9 cellular contexts compared by ENCODE assay signal in genomic region chr6:117270121-117270959, GRCh38. TPM values are rescaled to one million over a fixed set of nuclear protein-coding genes. Genes with fewer than 3 reads are reported as not detected.
DNase-seq lines count a peak whose midpoint lies in the region; ATAC-seq lines count a peak whose summit lies in the region.
"Had no signal": no experiment of that assay in that cellular context is flagged by ENCODE, and none has a peak within 500 bp of the region (broad histone marks: within the 10 kb centered on the region; RNA-seq: fewer than 3 reads in every experiment).

No MANE protein-coding gene starts in this region.

- no peaks in the 10 kb centered on the region for H3K36me3 Mint-ChIP-seq in immature natural killer cell

- H3K27me3 Mint-ChIP-seq in immature natural killer cell (ENCODE audit: low read depth in 3 of 3), result peaks cover 20 to 52% (median 36%) of the 10 kb centered on the region in 3 donors

- no peak overlapping the region for H3K9ac ChIP-seq in HUES6 (ENCODE audit: low read length)
- no peak overlapping the region for H3K9ac ChIP-seq in adipocyte (ENCODE audit: low read length)
- no peak overlapping the region for H3K9ac ChIP-seq in iPS-20b (ENCODE audit: low read depth, low read length)
- peak overlapping the region; percentile 74 to 96 (median 80) for H3K9ac ChIP-seq in skeletal muscle tissue (ENCODE audit: low read depth in 1 of 3, low read length in 3 of 3)

- H3K36me3 ChIP-seq in HUES6 (ENCODE audit: control insufficient read depth, insufficient read depth, low read length) (no peaks in the 10 kb centered on the region), adipocyte (ENCODE audit: control insufficient read depth, insufficient read depth, low read length, severe bottlenecking) (no peaks in the 10 kb centered on the region), iPS-20b (ENCODE audit: insufficient read depth, low read depth, low read length) (no peaks in the 10 kb centered on the region), skeletal muscle tissue (ENCODE audit: control insufficient read depth in 3 of 3, insufficient read depth in 3 of 3, low read length in 3 of 3) (peaks cover 0 to 2% (median 2%) of the 10 kb centered on the region in 3 donors)

- H3K4me3 ChIP-seq in HUES6 (ENCODE audit: low read depth, low read length) (peak overlapping the region; percentile 62), adipocyte (ENCODE audit: low read length) (peak overlapping the region; percentile 39), iPS-20b (ENCODE audit: low read length) (peak overlapping the region; percentile 64), skeletal muscle tissue (ENCODE audit: low read length in 3 of 3) (peak overlapping the region; percentile 48 to 93 (median 63))

- no peaks in the 10 kb centered on the region for H3K9me3 ChIP-seq in HUES6 (ENCODE audit: control insufficient read depth, insufficient read depth, low read depth, low read length)
- peaks cover 4% of the 10 kb centered on the region for H3K9me3 ChIP-seq in adipocyte (ENCODE audit: control insufficient read depth, low read length)
- H3K9me3 ChIP-seq in iPS-20b (ENCODE audit: insufficient read depth, low read depth, low read length), result no peaks in the 10 kb centered on the region; the same call in 1 of the 2 replicates
- H3K9me3 ChIP-seq in skeletal muscle tissue (ENCODE audit: control insufficient read depth in 3 of 3, low read length in 3 of 3), result no peaks in the 10 kb centered on the region

- no peaks in the 10 kb centered on the region for H3K4me1 Mint-ChIP-seq in immature natural killer cell

- peaks cover 100% of the 10 kb centered on the region for H3K27me3 ChIP-seq in HUES6 (ENCODE audit: control insufficient read depth, insufficient read depth, low read length)
- peaks cover 93% of the 10 kb centered on the region for H3K27me3 ChIP-seq in adipocyte (replicated peaks; ENCODE audit: control insufficient read depth, insufficient read depth, low read length)
- H3K27me3 ChIP-seq in iPS-20b (ENCODE audit: insufficient read depth, low read length), result peaks cover 100% of the 10 kb centered on the region
- peaks cover 2 to 36% (median 7%) of the 10 kb centered on the region in 3 donors for H3K27me3 ChIP-seq in skeletal muscle tissue (ENCODE audit: control insufficient read depth in 3 of 3, insufficient read depth in 3 of 3, low read length in 3 of 3)

- no peak overlapping the region for H3K27ac ChIP-seq in HUES6 (ENCODE audit: low read depth, low read length)
- no peak overlapping the region for H3K27ac ChIP-seq in iPS-20b (ENCODE audit: low read length)
- H3K27ac ChIP-seq in skeletal muscle tissue (ENCODE audit: low read depth, low read length), result peak overlapping the region; percentile 94

- H3K4me3 Mint-ChIP-seq in immature natural killer cell, result no peak overlapping the region

- no peak for ATAC-seq in GM21515 (IDR thresholded peaks at IDR 0.05; ENCODE audit: unreplicated experiment)

- H3K9me3 Mint-ChIP-seq in immature natural killer cell, result peaks cover 0 to 27% (median 3%) of the 10 kb centered on the region in 6 donors

- H3K4me1 ChIP-seq in HUES6 (ENCODE audit: control insufficient read depth, insufficient read depth, low read length) (peaks cover 4% of the 10 kb centered on the region; the same call in 1 of the 2 replicates), adipocyte (ENCODE audit: control insufficient read depth, insufficient read depth, low read length) (peaks cover 14% of the 10 kb centered on the region), iPS-20b (ENCODE audit: insufficient read depth, low read length) (no peaks in the 10 kb centered on the region), skeletal muscle tissue (ENCODE audit: control insufficient read depth in 3 of 3, insufficient read depth in 3 of 3, low read length in 3 of 3) (peaks cover 27 to 55% (median 36%) of the 10 kb centered on the region in 3 donors)

- no peak overlapping the region for H3K27ac Mint-ChIP-seq in immature natural killer cell

- DNase-seq in adipocyte (ENCODE audit: low read depth), result peak; percentile 12
- DNase-seq in NCI-H2081 treated with DMSO at 0.1 percent for 48 hours (lab: John Stamatoyannopoulos, UW), result no peak
- no peak for DNase-seq in H4 (ENCODE audit: low spot score)
- no peak for DNase-seq in immature natural killer cell

RNA-seq across cellular contexts. Expression of gene VGLL2, which starts 5.0 kb away (rescaled TPM):
- total RNA-seq in skeletal muscle tissue, result 17.7 TPM
- 0.08 and 0.50 TPM in 2 replicates for total RNA-seq in H4 (2014; rRNA removed; shearing (Covaris generic))
- polyA plus RNA-seq in immature natural killer cell, result not detected
- total RNA-seq: fibroblast of lung had no signal
- polyA plus RNA-seq: fibroblast of lung had no signal

Comparison
In these comparisons a context has a peak if more than half of its experiments do, and no peak if none do; other contexts are left out.
1. H3K9ac ChIP-seq: peak in skeletal muscle tissue (3 of 3); none in HUES6 (single experiment), adipocyte (single experiment) and iPS-20b (single experiment).
2. RNA of gene VGLL2, which starts 5.0 kb away (total RNA-seq): 17.7 TPM in skeletal muscle tissue (single experiment); 0.08 to 0.50 TPM in H4; every median in the first group is over 10 times any median in the second.
3. Peak in every context shown above with its lines, with median percentiles within 50 percentile points of each other: H3K4me3 ChIP-seq.